Comparison of ENCODE assay signal across 1 cellular context in the genomic region with DNA sequence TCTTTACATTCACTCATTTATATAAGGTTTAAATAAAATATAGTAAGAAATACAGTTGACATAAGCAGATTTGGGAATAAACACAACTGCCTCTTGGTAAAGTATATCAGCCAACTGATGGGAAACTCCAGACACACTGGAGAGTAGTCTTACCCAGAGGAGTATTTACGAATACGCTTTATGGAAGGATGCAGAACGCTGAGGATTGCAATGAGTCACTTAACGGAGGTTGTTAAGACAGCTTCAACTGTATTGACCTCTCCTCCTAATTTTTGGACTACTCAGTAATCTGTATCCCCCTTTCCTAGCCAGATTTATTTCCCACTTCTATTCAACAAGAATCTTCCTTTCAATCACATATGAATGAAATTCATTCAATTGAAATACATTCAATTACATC.
TF ChIP-seq lines count a peak whose summit lies in the region.

No MANE protein-coding gene starts in this region.

TF ChIP-seq in neural cell, 6 proteins besides CTCF, POLR2A, EP300 and RAD21 (continued from another document):
- TF ChIP-seq, protein P1, sequence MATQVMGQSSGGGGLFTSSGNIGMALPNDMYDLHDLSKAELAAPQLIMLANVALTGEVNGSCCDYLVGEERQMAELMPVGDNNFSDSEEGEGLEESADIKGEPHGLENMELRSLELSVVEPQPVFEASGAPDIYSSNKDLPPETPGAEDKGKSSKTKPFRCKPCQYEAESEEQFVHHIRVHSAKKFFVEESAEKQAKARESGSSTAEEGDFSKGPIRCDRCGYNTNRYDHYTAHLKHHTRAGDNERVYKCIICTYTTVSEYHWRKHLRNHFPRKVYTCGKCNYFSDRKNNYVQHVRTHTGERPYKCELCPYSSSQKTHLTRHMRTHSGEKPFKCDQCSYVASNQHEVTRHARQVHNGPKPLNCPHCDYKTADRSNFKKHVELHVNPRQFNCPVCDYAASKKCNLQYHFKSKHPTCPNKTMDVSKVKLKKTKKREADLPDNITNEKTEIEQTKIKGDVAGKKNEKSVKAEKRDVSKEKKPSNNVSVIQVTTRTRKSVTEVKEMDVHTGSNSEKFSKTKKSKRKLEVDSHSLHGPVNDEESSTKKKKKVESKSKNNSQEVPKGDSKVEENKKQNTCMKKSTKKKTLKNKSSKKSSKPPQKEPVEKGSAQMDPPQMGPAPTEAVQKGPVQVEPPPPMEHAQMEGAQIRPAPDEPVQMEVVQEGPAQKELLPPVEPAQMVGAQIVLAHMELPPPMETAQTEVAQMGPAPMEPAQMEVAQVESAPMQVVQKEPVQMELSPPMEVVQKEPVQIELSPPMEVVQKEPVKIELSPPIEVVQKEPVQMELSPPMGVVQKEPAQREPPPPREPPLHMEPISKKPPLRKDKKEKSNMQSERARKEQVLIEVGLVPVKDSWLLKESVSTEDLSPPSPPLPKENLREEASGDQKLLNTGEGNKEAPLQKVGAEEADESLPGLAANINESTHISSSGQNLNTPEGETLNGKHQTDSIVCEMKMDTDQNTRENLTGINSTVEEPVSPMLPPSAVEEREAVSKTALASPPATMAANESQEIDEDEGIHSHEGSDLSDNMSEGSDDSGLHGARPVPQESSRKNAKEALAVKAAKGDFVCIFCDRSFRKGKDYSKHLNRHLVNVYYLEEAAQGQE (IDR thresholded peaks at IDR 0.05; ENCODE audit: borderline replicate concordance) = no peak
